ENCODE assay signal across 19 cellular contexts in genomic region chr6:3376888-3377535, GRCh38.
DNase-seq lines count a peak whose midpoint lies in the region; ATAC-seq, FAIRE-seq and TF ChIP-seq lines count a peak whose summit lies in the region.
"Had no signal": no experiment of that assay in that cellular context is flagged by ENCODE, and none has a peak within 500 bp of the region (broad histone marks: within the 10 kb centered on the region; RNA-seq: fewer than 3 reads in every experiment).

No MANE protein-coding gene starts in this region.

- H3K79me2 ChIP-seq in astrocyte (ENCODE audit: insufficient read depth, low read length) = no peaks in the 10 kb centered on the region
- no peaks in the 10 kb centered on the region for H3K79me2 ChIP-seq in OCI-LY7 (ENCODE audit: insufficient read depth, low read depth, low read length)

- H3K4me3 ChIP-seq in astrocyte (ENCODE audit: insufficient read depth, low read depth, low read length) = no peak overlapping the region
- H3K4me3 ChIP-seq in right lobe of liver = no peak overlapping the region
- H3K4me3 ChIP-seq in upper lobe of left lung = no peak overlapping the region
- no peak overlapping the region for H3K4me3 ChIP-seq in uterus
- H3K4me3 ChIP-seq in OCI-LY7 (ENCODE audit: low read depth, low read length, poor library complexity, severe bottlenecking) = no peak overlapping the region
- H3K4me3 ChIP-seq: left ventricle myocardium inferior had no signal

- H3K4me2 ChIP-seq in astrocyte (ENCODE audit: low read length) (no peak overlapping the region), OCI-LY7 (ENCODE audit: low read length) (no peak overlapping the region)

- TF ChIP-seq EP300 in upper lobe of left lung (IDR thresholded peaks at IDR 0.05) = no peak

- H3K4me3 Mint-ChIP-seq in astrocyte (ENCODE audit: unreplicated experiment) = peak overlapping the region; percentile 64
- no peak overlapping the region for H3K4me3 Mint-ChIP-seq in stimulated activated naive CD8-positive, alpha-beta T cell treated with anti-CD3 and anti-CD28 coated beads, Interleukin-15, amount 100 ng/mL, for 72 hours
- H3K4me3 Mint-ChIP-seq: CD4-positive, alpha-beta T cell; T-helper 1 cell treated with Interleukin-12 subunit alpha and Interleukin-12 subunit beta and Interleukin-4 antibody, amounts not matched to agents 30 μg/mL and 1 μg/mL, for 36 hours had no signal

- no peaks in the 10 kb centered on the region for H3K9me2 ChIP-seq in OCI-LY7 (ENCODE audit: insufficient read depth, low read length)

- H2AFZ ChIP-seq in astrocyte (ENCODE audit: low read depth, low read length) = no peak overlapping the region
- H2AFZ ChIP-seq in OCI-LY7 (ENCODE audit: low read length) = no peak overlapping the region

- TF ChIP-seq CTCF in astrocyte (IDR thresholded peaks at IDR 0.05; ENCODE audit: insufficient read depth, low read depth, low read length) = no peak
- no peak for TF ChIP-seq CTCF in right lobe of liver (IDR thresholded peaks at IDR 0.05)
- no peak for TF ChIP-seq CTCF in upper lobe of left lung (IDR thresholded peaks at IDR 0.05)
- TF ChIP-seq CTCF in uterus (IDR thresholded peaks at IDR 0.05) = no peak
- TF ChIP-seq CTCF in OCI-LY7 (conservative IDR thresholded peaks at IDR 0.05; ENCODE audit: low read length) = no peak

- H3K27me3 ChIP-seq in astrocyte (ENCODE audit: insufficient read depth, low read length) (no peaks in the 10 kb centered on the region), right lobe of liver (no peaks in the 10 kb centered on the region), upper lobe of left lung (no peaks in the 10 kb centered on the region), uterus (no peaks in the 10 kb centered on the region)

- intact Hi-C loops in right lobe of liver (cut with DNase I) = no loop called here
- intact Hi-C loops in uterus (cut with DNase I; ENCODE audit: low total_unique reads) = no loop called here
- intact Hi-C loops in OCI-LY7 (cut with micrococcal nuclease; ENCODE audit: unreplicated experiment) = no loop called here

- H3K27ac ChIP-seq in astrocyte (ENCODE audit: low read depth, low read length) (no peak overlapping the region), right lobe of liver (peak overlapping the region in 2 of 3 donors; percentile 20 to 84), upper lobe of left lung (peak overlapping the region in 3 of 4 donors; percentile 33 to 54 (median 52)), uterus (no peak overlapping the region), OCI-LY7 (ENCODE audit: low read depth, low read length, poor library complexity, severe bottlenecking) (no peak overlapping the region)
- H3K27ac ChIP-seq: HL-60, left ventricle myocardium inferior had no signal

- FAIRE-seq in astrocyte (lab: Jason Lieb, UNC) = no peak

- DNase-seq in NCI-H2029 (lab: John Stamatoyannopoulos, UW) (peak; percentile 39), NCI-H2029 treated with DMSO at 0.1 percent for 48 hours (lab: John Stamatoyannopoulos, UW) (no peak), astrocyte (ENCODE audit: low read depth) (no peak), right lobe of liver (no peak), upper lobe of left lung (no peak), uterus (no peak), OCI-LY7 (ENCODE audit: low spot score) (no peak)
- no peak for DNase-seq in stimulated activated naive CD8-positive, alpha-beta T cell treated with anti-CD3 and anti-CD28 coated beads, Interleukin-15, amount 100 ng/mL, for 72 hours
- DNase-seq: activated CD4-positive, alpha-beta T cell treated with anti-CD3 and anti-CD28 coated beads for 1 hour; CD4-positive, alpha-beta T cell; DND-41; Kasumi-1; left ventricle myocardium inferior; naive thymus-derived CD8-positive, alpha-beta T cell; NCI-H1436 treated with DMSO at 0.1 percent for 48 hours; NCI-H774; stimulated activated CD4-positive, alpha-beta T cell treated with anti-CD3 and anti-CD28 coated beads, Interleukin-15, amount 100 ng/mL, for 24 hours had no signal

- H3K27me3 Mint-ChIP-seq in astrocyte (ENCODE audit: low read depth, unreplicated experiment) = no peaks in the 10 kb centered on the region
- peaks cover 12% of the 10 kb centered on the region for H3K27me3 Mint-ChIP-seq in stimulated activated naive CD8-positive, alpha-beta T cell treated with anti-CD3 and anti-CD28 coated beads, Interleukin-15, amount 100 ng/mL, for 72 hours
- H3K27me3 Mint-ChIP-seq: CD4-positive, alpha-beta T cell had no signal

- H3K36me3 Mint-ChIP-seq in astrocyte (ENCODE audit: low read depth, unreplicated experiment) = no peaks in the 10 kb centered on the region
- H3K36me3 Mint-ChIP-seq: naive thymus-derived CD8-positive, alpha-beta T cell had no signal

- no peak overlapping the region for H3K27ac Mint-ChIP-seq in astrocyte (ENCODE audit: unreplicated experiment)
- no peak overlapping the region for H3K27ac Mint-ChIP-seq in stimulated activated naive CD8-positive, alpha-beta T cell treated with anti-CD3 and anti-CD28 coated beads, Interleukin-15, amount 100 ng/mL, for 72 hours
- H3K27ac Mint-ChIP-seq: CD4-positive, alpha-beta T cell; T-helper 1 cell treated with Interleukin-12 subunit alpha and Interleukin-12 subunit beta and Interleukin-4 antibody, amounts not matched to agents 30 μg/mL and 1 μg/mL, for 36 hours had no signal

- no peaks in the 10 kb centered on the region for H3K9me3 Mint-ChIP-seq in astrocyte (ENCODE audit: unreplicated experiment)
- H3K9me3 Mint-ChIP-seq in stimulated activated naive CD8-positive, alpha-beta T cell treated with anti-CD3 and anti-CD28 coated beads, Interleukin-15, amount 100 ng/mL, for 72 hours = no peaks in the 10 kb centered on the region
- H3K9me3 Mint-ChIP-seq: CD4-positive, alpha-beta T cell; naive thymus-derived CD8-positive, alpha-beta T cell; T-helper 1 cell treated with Interleukin-12 subunit alpha and Interleukin-12 subunit beta and Interleukin-4 antibody, amounts not matched to agents 30 μg/mL and 1 μg/mL, for 36 hours had no signal

- no TSS peak for BruUV-seq in OCI-LY7 (replicated peaks; lab: Mats Ljungman, UMichigan)

- no peak overlapping the region for H3K9ac ChIP-seq in astrocyte (ENCODE audit: low read length)

- H3K36me3 ChIP-seq in astrocyte (ENCODE audit: insufficient read depth, low read length) (no peaks in the 10 kb centered on the region), right lobe of liver (no peaks in the 10 kb centered on the region), upper lobe of left lung (no peaks in the 10 kb centered on the region), uterus (no peaks in the 10 kb centered on the region), OCI-LY7 (ENCODE audit: insufficient read depth, low read length) (no peaks in the 10 kb centered on the region)
- H3K36me3 ChIP-seq: left ventricle myocardium inferior had no signal

- H3K9me3 ChIP-seq in astrocyte (ENCODE audit: insufficient read depth, low read depth, low read length) = no peaks in the 10 kb centered on the region
- H3K9me3 ChIP-seq in right lobe of liver = no peaks in the 10 kb centered on the region
- no peaks in the 10 kb centered on the region for H3K9me3 ChIP-seq in upper lobe of left lung
- no peaks in the 10 kb centered on the region for H3K9me3 ChIP-seq in uterus
- no peaks in the 10 kb centered on the region for H3K9me3 ChIP-seq in OCI-LY7 (ENCODE audit: low read length)
- H3K9me3 ChIP-seq: left ventricle myocardium inferior had no signal

- H4K20me1 ChIP-seq in astrocyte (ENCODE audit: insufficient read depth, low read length) (no peaks in the 10 kb centered on the region), OCI-LY7 (ENCODE audit: insufficient read depth, low read length) (no peaks in the 10 kb centered on the region)

- POLR2A ChIA-PET in OCI-LY7 (lab: Charles Lee) = no interaction called here

- TF ChIP-seq POLR2A in right lobe of liver (IDR thresholded peaks at IDR 0.05) (no peak), upper lobe of left lung (IDR thresholded peaks at IDR 0.05) (no peak), uterus (IDR thresholded peaks at IDR 0.05) (no peak)

- H3K4me1 Mint-ChIP-seq in astrocyte (ENCODE audit: low read depth, unreplicated experiment) = peaks cover 17% of the 10 kb centered on the region
- peaks cover 21% of the 10 kb centered on the region for H3K4me1 Mint-ChIP-seq in stimulated activated naive CD8-positive, alpha-beta T cell treated with anti-CD3 and anti-CD28 coated beads, Interleukin-15, amount 100 ng/mL, for 72 hours

- 29% methylated on average over 1 of the region's 3 CpGs for WGBS in right lobe of liver (ENCODE audit: insufficient coverage, low coverage, low lambda C conversion rate, missing lambda C conversion rate)
- WGBS in upper lobe of left lung, 2 donors = 84 to 85% methylated on average over 3 of the region's 3 CpGs

- peaks cover 13% of the 10 kb centered on the region for H3K4me1 ChIP-seq in astrocyte (ENCODE audit: insufficient read depth, low read length)
- peaks cover 0 to 81% (median 29%) of the 10 kb centered on the region in 4 donors for H3K4me1 ChIP-seq in right lobe of liver
- peaks cover 0 to 18% (median 5%) of the 10 kb centered on the region in 4 donors for H3K4me1 ChIP-seq in upper lobe of left lung
- no peaks in the 10 kb centered on the region for H3K4me1 ChIP-seq in uterus
- H3K4me1 ChIP-seq in OCI-LY7 (ENCODE audit: insufficient read depth, low read length, poor library complexity, severe bottlenecking) = no peaks in the 10 kb centered on the region

- CTCF ChIA-PET in OCI-LY7 (lab: Charles Lee; ENCODE audit: unreplicated experiment) = no interaction called here

- ATAC-seq in right lobe of liver = peak in 1 of 4 donors; percentile 3
- ATAC-seq in upper lobe of left lung (ENCODE audit: low FRiP score in 2 of 2) = no peak
- ATAC-seq in stimulated activated naive CD8-positive, alpha-beta T cell treated with anti-CD3 and anti-CD28 coated beads, Interleukin-15, amount 100 ng/mL, for 72 hours = no peak
- ATAC-seq: naive thymus-derived CD8-positive, alpha-beta T cell had no signal

Comparison
In these comparisons a context has a peak if more than half of its experiments do, and no peak if none do; other contexts are left out.
1. H3K27ac ChIP-seq: peak in right lobe of liver (2 of 3) and upper lobe of left lung (3 of 4); none in astrocyte (single experiment), uterus (0 of 2) and OCI-LY7 (single experiment).